ENCODE assay signal across 1 cellular context in genomic region chr20:6533828-6534388, GRCh38.
TF ChIP-seq lines count a peak whose summit lies in the region.

No MANE protein-coding gene starts in this region.

TF ChIP-seq in SK-N-SH, 30 proteins besides CTCF, POLR2A, EP300 and RAD21 (continued from another document):
- no peak for TF ChIP-seq USF1 (IDR thresholded peaks at IDR 0.05; ENCODE audit: borderline replicate concordance, low read depth)
- TF ChIP-seq, protein P1, sequence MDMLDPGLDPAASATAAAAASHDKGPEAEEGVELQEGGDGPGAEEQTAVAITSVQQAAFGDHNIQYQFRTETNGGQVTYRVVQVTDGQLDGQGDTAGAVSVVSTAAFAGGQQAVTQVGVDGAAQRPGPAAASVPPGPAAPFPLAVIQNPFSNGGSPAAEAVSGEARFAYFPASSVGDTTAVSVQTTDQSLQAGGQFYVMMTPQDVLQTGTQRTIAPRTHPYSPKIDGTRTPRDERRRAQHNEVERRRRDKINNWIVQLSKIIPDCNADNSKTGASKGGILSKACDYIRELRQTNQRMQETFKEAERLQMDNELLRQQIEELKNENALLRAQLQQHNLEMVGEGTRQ (IDR thresholded peaks at IDR 0.05; ENCODE audit: borderline replicate concordance, low read depth, low read length), result no peak
- no peak for TF ChIP-seq RFX5 (IDR thresholded peaks at IDR 0.05; ENCODE audit: low read length)
- TF ChIP-seq GABPA (IDR thresholded peaks at IDR 0.05; ENCODE audit: low read depth), result no peak
- no peak for TF ChIP-seq CHD2 (IDR thresholded peaks at IDR 0.05; ENCODE audit: low read length, partially characterized antibody)
- TF ChIP-seq NRF1 (IDR thresholded peaks at IDR 0.05; ENCODE audit: low read depth, low read length), result no peak
- TF ChIP-seq YY1 (IDR thresholded peaks at IDR 0.05; ENCODE audit: low read depth), result no peak
- no peak for TF ChIP-seq FOXJ3 (CRISPR knock-in tag; IDR thresholded peaks at IDR 0.05)
